Comparison of ENCODE assay signal across 1 cellular context in the genomic region with DNA sequence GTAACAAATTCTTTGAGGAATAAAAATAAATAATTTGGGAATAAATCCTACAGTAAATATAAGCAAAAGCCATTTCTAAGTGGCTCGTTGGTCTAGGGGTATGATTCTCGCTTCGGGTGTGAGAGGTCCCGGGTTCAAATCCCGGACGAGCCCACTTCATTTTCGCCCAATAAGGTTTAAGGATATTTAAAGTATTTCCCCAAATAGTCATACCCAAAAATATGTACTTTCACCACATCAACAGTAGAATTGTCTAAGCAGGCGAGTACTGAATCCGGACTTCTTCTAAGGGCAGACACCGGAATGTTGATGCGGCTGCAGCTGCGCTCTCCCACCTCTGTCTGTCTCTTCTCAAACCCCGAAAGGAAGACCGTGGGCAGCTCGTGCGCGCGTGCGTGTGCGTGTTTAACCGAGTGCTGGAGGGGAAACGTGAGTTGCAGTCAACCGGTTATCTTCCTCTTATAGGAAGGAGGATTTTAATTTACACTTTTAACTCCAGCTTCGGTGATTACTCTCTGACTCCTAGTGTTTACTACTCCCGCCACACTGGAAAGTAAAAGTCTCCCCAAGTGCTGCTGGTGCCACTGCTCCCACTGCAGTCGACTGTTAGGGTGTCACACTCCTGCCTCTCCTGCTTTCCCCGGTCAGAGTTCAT.
TF ChIP-seq lines count a peak whose summit lies in the region.

No MANE protein-coding gene starts in this region.

TF ChIP-seq in K562, 482 proteins besides CTCF, POLR2A, EP300 and RAD21 (continued from another document and continues in another):
- TF ChIP-seq, protein P1, sequence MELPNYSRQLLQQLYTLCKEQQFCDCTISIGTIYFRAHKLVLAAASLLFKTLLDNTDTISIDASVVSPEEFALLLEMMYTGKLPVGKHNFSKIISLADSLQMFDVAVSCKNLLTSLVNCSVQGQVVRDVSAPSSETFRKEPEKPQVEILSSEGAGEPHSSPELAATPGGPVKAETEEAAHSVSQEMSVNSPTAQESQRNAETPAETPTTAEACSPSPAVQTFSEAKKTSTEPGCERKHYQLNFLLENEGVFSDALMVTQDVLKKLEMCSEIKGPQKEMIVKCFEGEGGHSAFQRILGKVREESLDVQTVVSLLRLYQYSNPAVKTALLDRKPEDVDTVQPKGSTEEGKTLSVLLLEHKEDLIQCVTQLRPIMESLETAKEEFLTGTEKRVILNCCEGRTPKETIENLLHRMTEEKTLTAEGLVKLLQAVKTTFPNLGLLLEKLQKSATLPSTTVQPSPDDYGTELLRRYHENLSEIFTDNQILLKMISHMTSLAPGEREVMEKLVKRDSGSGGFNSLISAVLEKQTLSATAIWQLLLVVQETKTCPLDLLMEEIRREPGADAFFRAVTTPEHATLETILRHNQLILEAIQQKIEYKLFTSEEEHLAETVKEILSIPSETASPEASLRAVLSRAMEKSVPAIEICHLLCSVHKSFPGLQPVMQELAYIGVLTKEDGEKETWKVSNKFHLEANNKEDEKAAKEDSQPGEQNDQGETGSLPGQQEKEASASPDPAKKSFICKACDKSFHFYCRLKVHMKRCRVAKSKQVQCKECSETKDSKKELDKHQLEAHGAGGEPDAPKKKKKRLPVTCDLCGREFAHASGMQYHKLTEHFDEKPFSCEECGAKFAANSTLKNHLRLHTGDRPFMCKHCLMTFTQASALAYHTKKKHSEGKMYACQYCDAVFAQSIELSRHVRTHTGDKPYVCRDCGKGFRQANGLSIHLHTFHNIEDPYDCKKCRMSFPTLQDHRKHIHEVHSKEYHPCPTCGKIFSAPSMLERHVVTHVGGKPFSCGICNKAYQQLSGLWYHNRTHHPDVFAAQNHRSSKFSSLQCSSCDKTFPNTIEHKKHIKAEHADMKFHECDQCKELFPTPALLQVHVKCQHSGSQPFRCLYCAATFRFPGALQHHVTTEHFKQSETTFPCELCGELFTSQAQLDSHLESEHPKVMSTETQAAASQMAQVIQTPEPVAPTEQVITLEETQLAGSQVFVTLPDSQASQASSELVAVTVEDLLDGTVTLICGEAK (IDR thresholded peaks at IDR 0.05): peak; percentile 83
- TF ChIP-seq, protein P1 (CRISPR knock-in tag; IDR thresholded peaks at IDR 0.05): no peak
- TF ChIP-seq PHF8 (IDR thresholded peaks at IDR 0.05; ENCODE audit: borderline replicate concordance, low read length) (peak; percentile 36; the same call in 1 of the 2 replicates), MTA2 (IDR thresholded peaks at IDR 0.05; ENCODE audit: low read depth) (0 out of 2 replicates have a peak, but pooled peaks have one; percentile 9), YY1 (IDR thresholded peaks at IDR 0.05; ENCODE audit: borderline replicate concordance in 1 of 3, control insufficient read depth in 1 of 3, extremely low read depth in 1 of 3, insufficient read depth in 3 of 3, insufficient read length in 1 of 3, insufficient replicate concordance in 2 of 3, low read depth in 1 of 3, low read length in 2 of 3) (peak in 2 of 3 experiments; percentile 4 to 29), SAFB (IDR thresholded peaks at IDR 0.05; ENCODE audit: borderline replicate concordance, low read depth, low read length) (peak; percentile 76; the same call in 1 of the 2 replicates), GABPB1 (CRISPR knock-in tag; IDR thresholded peaks at IDR 0.05) (peak; percentile 34; the same call in 1 of the 2 replicates), RAD51 (IDR thresholded peaks at IDR 0.05; ENCODE audit: borderline replicate concordance, low read depth) (0 out of 2 replicates have a peak, but pooled peaks have one; percentile 6), L3MBTL2 (IDR thresholded peaks at IDR 0.05) (peak; percentile 72; the same call in 1 of the 2 replicates), RBM39 (optimal IDR thresholded peaks at IDR 0.05; ENCODE audit: low read depth, low read length) (peak; percentile 56), MAFG (tag; conservative IDR thresholded peaks at IDR 0.05) (0 out of 2 replicates have a peak, but pooled peaks have one; percentile 13), ARID2 (IDR thresholded peaks at IDR 0.05) (0 out of 2 replicates have a peak, but pooled peaks have one; percentile 7), BHLHE40 (IDR thresholded peaks at IDR 0.05; ENCODE audit: low read length) (peak; percentile 95), CAMTA2 (CRISPR knock-in tag; conservative IDR thresholded peaks at IDR 0.05) (no peak), ZNF347 (CRISPR knock-in tag; IDR thresholded peaks at IDR 0.05; ENCODE audit: low read depth) (no peak), ESRRA (IDR thresholded peaks at IDR 0.05; ENCODE audit: borderline replicate concordance, low read depth) (peak; percentile 33), CREBBP (IDR thresholded peaks at IDR 0.05; ENCODE audit: low read depth, low read length) (no peak)
- TF ChIP-seq, protein P2, sequence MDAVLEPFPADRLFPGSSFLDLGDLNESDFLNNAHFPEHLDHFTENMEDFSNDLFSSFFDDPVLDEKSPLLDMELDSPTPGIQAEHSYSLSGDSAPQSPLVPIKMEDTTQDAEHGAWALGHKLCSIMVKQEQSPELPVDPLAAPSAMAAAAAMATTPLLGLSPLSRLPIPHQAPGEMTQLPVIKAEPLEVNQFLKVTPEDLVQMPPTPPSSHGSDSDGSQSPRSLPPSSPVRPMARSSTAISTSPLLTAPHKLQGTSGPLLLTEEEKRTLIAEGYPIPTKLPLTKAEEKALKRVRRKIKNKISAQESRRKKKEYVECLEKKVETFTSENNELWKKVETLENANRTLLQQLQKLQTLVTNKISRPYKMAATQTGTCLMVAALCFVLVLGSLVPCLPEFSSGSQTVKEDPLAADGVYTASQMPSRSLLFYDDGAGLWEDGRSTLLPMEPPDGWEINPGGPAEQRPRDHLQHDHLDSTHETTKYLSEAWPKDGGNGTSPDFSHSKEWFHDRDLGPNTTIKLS (IDR thresholded peaks at IDR 0.05; ENCODE audit: borderline replicate concordance, low read depth): peak; percentile 46; the same call in 1 of the 2 replicates
- TF ChIP-seq, protein P3, sequence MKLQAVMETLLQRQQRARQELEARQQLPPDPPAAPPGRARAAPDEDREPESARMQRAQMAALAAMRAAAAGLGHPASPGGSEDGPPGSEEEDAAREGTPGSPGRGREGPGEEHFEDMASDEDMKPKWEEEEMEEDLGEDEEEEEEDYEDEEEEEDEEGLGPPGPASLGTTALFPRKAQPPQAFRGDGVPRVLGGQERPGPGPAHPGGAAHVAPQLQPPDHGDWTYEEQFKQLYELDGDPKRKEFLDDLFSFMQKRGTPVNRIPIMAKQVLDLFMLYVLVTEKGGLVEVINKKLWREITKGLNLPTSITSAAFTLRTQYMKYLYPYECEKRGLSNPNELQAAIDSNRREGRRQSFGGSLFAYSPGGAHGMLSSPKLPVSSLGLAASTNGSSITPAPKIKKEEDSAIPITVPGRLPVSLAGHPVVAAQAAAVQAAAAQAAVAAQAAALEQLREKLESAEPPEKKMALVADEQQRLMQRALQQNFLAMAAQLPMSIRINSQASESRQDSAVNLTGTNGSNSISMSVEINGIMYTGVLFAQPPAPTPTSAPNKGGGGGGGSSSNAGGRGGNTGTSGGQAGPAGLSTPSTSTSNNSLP (IDR thresholded peaks at IDR 0.05; ENCODE audit: borderline replicate concordance, low read depth, low read length): peak; percentile 96
- TF ChIP-seq, protein P4, sequence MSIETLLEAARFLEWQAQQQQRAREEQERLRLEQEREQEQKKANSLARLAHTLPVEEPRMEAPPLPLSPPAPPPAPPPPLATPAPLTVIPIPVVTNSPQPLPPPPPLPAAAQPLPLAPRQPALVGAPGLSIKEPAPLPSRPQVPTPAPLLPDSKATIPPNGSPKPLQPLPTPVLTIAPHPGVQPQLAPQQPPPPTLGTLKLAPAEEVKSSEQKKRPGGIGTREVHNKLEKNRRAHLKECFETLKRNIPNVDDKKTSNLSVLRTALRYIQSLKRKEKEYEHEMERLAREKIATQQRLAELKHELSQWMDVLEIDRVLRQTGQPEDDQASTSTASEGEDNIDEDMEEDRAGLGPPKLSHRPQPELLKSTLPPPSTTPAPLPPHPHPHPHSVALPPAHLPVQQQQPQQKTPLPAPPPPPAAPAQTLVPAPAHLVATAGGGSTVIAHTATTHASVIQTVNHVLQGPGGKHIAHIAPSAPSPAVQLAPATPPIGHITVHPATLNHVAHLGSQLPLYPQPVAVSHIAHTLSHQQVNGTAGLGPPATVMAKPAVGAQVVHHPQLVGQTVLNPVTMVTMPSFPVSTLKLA (conservative IDR thresholded peaks at IDR 0.05): peak; percentile 54 to 74
- TF ChIP-seq, protein P5, sequence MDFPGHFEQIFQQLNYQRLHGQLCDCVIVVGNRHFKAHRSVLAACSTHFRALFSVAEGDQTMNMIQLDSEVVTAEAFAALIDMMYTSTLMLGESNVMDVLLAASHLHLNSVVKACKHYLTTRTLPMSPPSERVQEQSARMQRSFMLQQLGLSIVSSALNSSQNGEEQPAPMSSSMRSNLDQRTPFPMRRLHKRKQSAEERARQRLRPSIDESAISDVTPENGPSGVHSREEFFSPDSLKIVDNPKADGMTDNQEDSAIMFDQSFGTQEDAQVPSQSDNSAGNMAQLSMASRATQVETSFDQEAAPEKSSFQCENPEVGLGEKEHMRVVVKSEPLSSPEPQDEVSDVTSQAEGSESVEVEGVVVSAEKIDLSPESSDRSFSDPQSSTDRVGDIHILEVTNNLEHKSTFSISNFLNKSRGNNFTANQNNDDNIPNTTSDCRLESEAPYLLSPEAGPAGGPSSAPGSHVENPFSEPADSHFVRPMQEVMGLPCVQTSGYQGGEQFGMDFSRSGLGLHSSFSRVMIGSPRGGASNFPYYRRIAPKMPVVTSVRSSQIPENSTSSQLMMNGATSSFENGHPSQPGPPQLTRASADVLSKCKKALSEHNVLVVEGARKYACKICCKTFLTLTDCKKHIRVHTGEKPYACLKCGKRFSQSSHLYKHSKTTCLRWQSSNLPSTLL (IDR thresholded peaks at IDR 0.05): peak; percentile 60; the same call in 1 of the 2 replicates
- TF ChIP-seq, protein P6, sequence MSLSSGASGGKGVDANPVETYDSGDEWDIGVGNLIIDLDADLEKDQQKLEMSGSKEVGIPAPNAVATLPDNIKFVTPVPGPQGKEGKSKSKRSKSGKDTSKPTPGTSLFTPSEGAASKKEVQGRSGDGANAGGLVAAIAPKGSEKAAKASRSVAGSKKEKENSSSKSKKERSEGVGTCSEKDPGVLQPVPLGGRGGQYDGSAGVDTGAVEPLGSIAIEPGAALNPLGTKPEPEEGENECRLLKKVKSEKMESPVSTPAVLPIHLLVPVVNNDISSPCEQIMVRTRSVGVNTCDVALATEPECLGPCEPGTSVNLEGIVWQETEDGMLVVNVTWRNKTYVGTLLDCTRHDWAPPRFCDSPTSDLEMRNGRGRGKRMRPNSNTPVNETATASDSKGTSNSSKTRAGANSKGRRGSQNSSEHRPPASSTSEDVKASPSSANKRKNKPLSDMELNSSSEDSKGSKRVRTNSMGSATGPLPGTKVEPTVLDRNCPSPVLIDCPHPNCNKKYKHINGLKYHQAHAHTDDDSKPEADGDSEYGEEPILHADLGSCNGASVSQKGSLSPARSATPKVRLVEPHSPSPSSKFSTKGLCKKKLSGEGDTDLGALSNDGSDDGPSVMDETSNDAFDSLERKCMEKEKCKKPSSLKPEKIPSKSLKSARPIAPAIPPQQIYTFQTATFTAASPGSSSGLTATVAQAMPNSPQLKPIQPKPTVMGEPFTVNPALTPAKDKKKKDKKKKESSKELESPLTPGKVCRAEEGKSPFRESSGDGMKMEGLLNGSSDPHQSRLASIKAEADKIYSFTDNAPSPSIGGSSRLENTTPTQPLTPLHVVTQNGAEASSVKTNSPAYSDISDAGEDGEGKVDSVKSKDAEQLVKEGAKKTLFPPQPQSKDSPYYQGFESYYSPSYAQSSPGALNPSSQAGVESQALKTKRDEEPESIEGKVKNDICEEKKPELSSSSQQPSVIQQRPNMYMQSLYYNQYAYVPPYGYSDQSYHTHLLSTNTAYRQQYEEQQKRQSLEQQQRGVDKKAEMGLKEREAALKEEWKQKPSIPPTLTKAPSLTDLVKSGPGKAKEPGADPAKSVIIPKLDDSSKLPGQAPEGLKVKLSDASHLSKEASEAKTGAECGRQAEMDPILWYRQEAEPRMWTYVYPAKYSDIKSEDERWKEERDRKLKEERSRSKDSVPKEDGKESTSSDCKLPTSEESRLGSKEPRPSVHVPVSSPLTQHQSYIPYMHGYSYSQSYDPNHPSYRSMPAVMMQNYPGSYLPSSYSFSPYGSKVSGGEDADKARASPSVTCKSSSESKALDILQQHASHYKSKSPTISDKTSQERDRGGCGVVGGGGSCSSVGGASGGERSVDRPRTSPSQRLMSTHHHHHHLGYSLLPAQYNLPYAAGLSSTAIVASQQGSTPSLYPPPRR (CRISPR knock-in tag; IDR thresholded peaks at IDR 0.05; ENCODE audit: borderline replicate concordance): no peak
